In genomic region chr12:132024758-132025157, GRCh38 we compare ENCODE assay signal across 22 cellular contexts.
"Had no signal": no experiment of that assay in that cellular context is flagged by ENCODE, and none has a peak within 500 bp of the region (broad histone marks: within the 10 kb centered on the region; RNA-seq: fewer than 3 reads in every experiment).

No MANE protein-coding gene starts in this region.

- H3K27ac Mint-ChIP-seq: activated B cell treated with CpG ODN at 0.5 μM for 24 hours; activated naive CD8-positive, alpha-beta T cell; activated T-helper 17 cell treated with anti-CD3 and anti-CD28 coated beads, Interleukin-2, amount 50 U/mL, for 72 hours; natural killer cell; progenitor cell of endocrine pancreas had no signal

- H3K27me3 ChIP-seq: esophagus squamous epithelium, right atrium auricular region, transverse colon, vagina had no signal

- H3K27me3 Mint-ChIP-seq: activated B cell treated with CpG ODN at 0.5 μM for 24 hours; activated naive CD8-positive, alpha-beta T cell; activated T-helper 17 cell treated with anti-CD3 and anti-CD28 coated beads, Interleukin-2, amount 50 U/mL, for 72 hours; progenitor cell of endocrine pancreas had no signal

- ATAC-seq: activated T-helper 17 cell treated with anti-CD3 and anti-CD28 coated beads, Interleukin-2, amount 50 U/mL, for 72 hours; natural killer cell; stimulated activated naive CD8-positive, alpha-beta T cell treated with anti-CD3 and anti-CD28 coated beads, Interleukin-15, Interleukin-2, amounts not matched to agents 100 U/mL and 50 U/mL, for 24 hours had no signal

- H3K4me1 Mint-ChIP-seq: activated B cell treated with CpG ODN at 0.5 μM for 24 hours; activated T-helper 17 cell treated with anti-CD3 and anti-CD28 coated beads, Interleukin-2, amount 50 U/mL, for 72 hours; natural killer cell had no signal

- H3K9me3 Mint-ChIP-seq: activated B cell treated with CpG ODN at 0.5 μM for 24 hours; activated T-helper 17 cell treated with anti-CD3 and anti-CD28 coated beads, Interleukin-2, amount 50 U/mL, for 72 hours; natural killer cell had no signal

- H3K27ac ChIP-seq: coronary artery, esophagus squamous epithelium, right atrium auricular region, skin epidermis, transverse colon, vagina had no signal

- H3K9me3 ChIP-seq: esophagus squamous epithelium, right atrium auricular region, transverse colon, vagina had no signal

- DNase-seq: activated B cell treated with CpG ODN at 0.5 μM for 24 hours; activated CD4-positive, alpha-beta T cell treated with anti-CD3 and anti-CD28 coated beads for 48 hours; amniotic stem cell; central memory CD4-positive, alpha-beta T cell; effector CD8-positive, alpha-beta T cell; esophagus squamous epithelium; glutamatergic neuron; mesendoderm; natural killer cell; occipital lobe; stimulated activated CD4-positive, alpha-beta T cell treated with anti-CD3 and anti-CD28 coated beads, Interleukin-15, amount 100 ng/mL, for 24 hours; stimulated activated CD4-positive, alpha-beta T cell treated with anti-CD3 and anti-CD28 coated beads, Interleukin-4, amount 100 ng/mL, for 24 hours; stimulated activated naive CD8-positive, alpha-beta T cell treated with anti-CD3 and anti-CD28 coated beads, Interleukin-15, Interleukin-2, amounts not matched to agents 100 U/mL and 50 U/mL, for 24 hours; T-helper 2 cell; transverse colon had no signal

- H3K4me3 Mint-ChIP-seq: activated B cell treated with CpG ODN at 0.5 μM for 24 hours; activated naive CD8-positive, alpha-beta T cell; activated T-helper 17 cell treated with anti-CD3 and anti-CD28 coated beads, Interleukin-2, amount 50 U/mL, for 72 hours; natural killer cell had no signal

- H3K4me3 ChIP-seq: coronary artery, esophagus squamous epithelium, right atrium auricular region, skin epidermis, transverse colon, vagina had no signal

- H3K4me1 ChIP-seq: esophagus squamous epithelium, right atrium auricular region, transverse colon, vagina had no signal
